ENCODE assay signal across 10 cellular contexts in the genomic region with DNA sequence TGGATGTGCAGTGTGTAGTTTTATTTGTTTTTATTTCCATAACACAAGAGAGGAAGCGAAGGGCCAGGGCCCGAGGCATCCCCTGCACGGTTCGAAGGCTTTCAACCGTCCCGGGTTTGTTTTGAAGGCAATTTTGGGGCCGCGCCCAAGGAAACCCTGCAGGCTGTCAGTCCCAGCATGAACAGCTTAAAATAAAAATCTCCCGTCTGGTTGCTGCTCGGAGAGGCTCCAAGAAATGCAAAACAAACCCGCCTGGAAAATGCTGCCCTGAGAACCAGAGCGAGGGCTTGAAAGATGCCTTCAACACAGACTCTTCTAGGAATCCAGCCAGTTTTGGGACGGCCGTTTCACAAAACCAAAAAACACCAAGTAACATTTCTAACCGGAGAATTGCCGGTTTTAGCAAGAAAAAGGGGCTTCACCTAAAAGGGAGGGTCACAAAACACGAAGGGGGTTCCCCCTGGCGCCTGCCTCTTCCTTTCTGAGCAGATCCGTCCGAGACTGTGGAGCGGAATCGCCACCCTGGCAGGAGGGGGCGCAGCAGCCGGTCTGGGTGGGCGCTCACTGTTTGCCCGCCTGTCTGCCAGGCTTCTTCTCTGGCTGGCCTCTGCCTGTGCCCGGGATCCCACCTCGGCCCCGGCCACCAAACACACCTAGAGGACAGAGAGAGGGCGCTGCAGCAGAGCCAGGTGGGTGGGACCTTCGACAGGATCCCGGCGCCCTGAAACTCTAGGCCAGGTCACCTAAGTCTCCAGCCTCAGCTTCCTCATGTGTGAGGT. TPM values are rescaled to one million over a fixed set of nuclear protein-coding genes. Genes with fewer than 3 reads are reported as not detected.
DNase-seq lines count a peak whose midpoint lies in the region; ATAC-seq and TF ChIP-seq lines count a peak whose summit lies in the region.
"Had no signal": no experiment of that assay in that cellular context is flagged by ENCODE, and none has a peak within 500 bp of the region (broad histone marks: within the 10 kb centered on the region; RNA-seq: fewer than 3 reads in every experiment).

No MANE protein-coding gene starts in this region.

- H3K27ac Mint-ChIP-seq in natural killer cell = peak overlapping the region; percentile 96 to 97

- H3K4me3 ChIP-seq in A673 (ENCODE audit: low read depth, low read length, poor library complexity, severe bottlenecking) = no peak overlapping the region
- H3K4me3 ChIP-seq in NT2/D1 (ENCODE audit: insufficient read length, low read depth) = no peak overlapping the region
- H3K4me3 ChIP-seq: prostate gland had no signal

- TF ChIP-seq CTCF in A673 (conservative IDR thresholded peaks at IDR 0.05; ENCODE audit: low read depth, low read length) = no peak
- TF ChIP-seq CTCF in natural killer cell (IDR thresholded peaks at IDR 0.05) = no peak

- H3K9me3 Mint-ChIP-seq in natural killer cell = no peaks in the 10 kb centered on the region

- H3K36me3 Mint-ChIP-seq in natural killer cell = no peaks in the 10 kb centered on the region

- peaks cover 17% of the 10 kb centered on the region for H3K4me1 ChIP-seq in A673 (ENCODE audit: insufficient read depth, low read length, poor library complexity, severe bottlenecking)
- H3K4me1 ChIP-seq in NT2/D1 (ENCODE audit: insufficient read depth, insufficient read length) = peaks cover 28% of the 10 kb centered on the region

- H3K4me3 Mint-ChIP-seq in natural killer cell = peak overlapping the region; percentile 35

- CTCF ChIA-PET in A673 (lab: Charles Lee) = no interaction called here

- no peak for ATAC-seq in natural killer cell

- H3K4me1 Mint-ChIP-seq in natural killer cell = peaks cover 17 to 34% of the 10 kb centered on the region in 2 donors

- no peaks in the 10 kb centered on the region for H3K27me3 Mint-ChIP-seq in natural killer cell (ENCODE audit: low read depth in 2 of 2)

- no peak for DNase-seq in A673 (ENCODE audit: low spot score)
- DNase-seq in NT2/D1 (ENCODE audit: low read depth, low spot score) = no peak
- DNase-seq in caudate nucleus (lab: John Stamatoyannopoulos, UW) = peak in 10 of 61 donors; percentile 3 to 86 (median 21)
- DNase-seq in natural killer cell = no peak
- no peak for DNase-seq in NCI-H748 treated with DMSO at 0.1 percent for 48 hours (lab: John Stamatoyannopoulos, UW)
- no peak for DNase-seq in UCSD-AML1 (lab: John Stamatoyannopoulos, UW; ENCODE audit: unreplicated experiment)
- DNase-seq in NCI-H446 (lab: John Stamatoyannopoulos, UW) = no peak
- no peak for DNase-seq in NCI-H1092 treated with DMSO at 0.1 percent for 48 hours (lab: John Stamatoyannopoulos, UW)

- H3K9me3 ChIP-seq in A673 (ENCODE audit: low read depth, low read length, poor library complexity, severe bottlenecking) (no peaks in the 10 kb centered on the region), NT2/D1 (ENCODE audit: insufficient read depth, low read length) (no peaks in the 10 kb centered on the region)
- H3K9me3 ChIP-seq: prostate gland had no signal

- intact Hi-C loops in A673 (cut with micrococcal nuclease; ENCODE audit: unreplicated experiment) = no loop called here
- intact Hi-C loops in natural killer cell (cut with micrococcal nuclease) = loop anchor here (1.0 kb wide), 1 partner anchor 8 kb away; no protein-coding TSS in a partner anchor

- peak overlapping the region; percentile 3 for H3K9ac ChIP-seq in NT2/D1 (ENCODE audit: insufficient read length, low read depth)

- BruUV-seq in A673 (replicated peaks; lab: Mats Ljungman, UMichigan) = TSS peak; percentile 96

- H3K27ac ChIP-seq in A673 (ENCODE audit: low read depth, low read length, poor library complexity, severe bottlenecking) = peak overlapping the region; percentile 37
- peak overlapping the region; percentile 94 for H3K27ac ChIP-seq in caudate nucleus (ENCODE audit: low read depth, low read length)
- H3K27ac ChIP-seq: C4-2B had no signal

- POLR2A ChIA-PET in A673 (lab: Charles Lee; ENCODE audit: low non-redundant PET) = no interaction called here

- H3K27me3 ChIP-seq in A673 (replicated peaks; ENCODE audit: insufficient read depth, low read depth, low read length, poor library complexity) = no peaks in the 10 kb centered on the region
- no peaks in the 10 kb centered on the region for H3K27me3 ChIP-seq in NT2/D1 (ENCODE audit: insufficient read depth, insufficient read length)

- H3K36me3 ChIP-seq in A673 (ENCODE audit: insufficient read depth, low read length, poor library complexity, severe bottlenecking) (peaks cover 35% of the 10 kb centered on the region), NT2/D1 (ENCODE audit: insufficient read depth, insufficient read length, low read length) (peaks cover 65% of the 10 kb centered on the region)

RNA-seq across cellular contexts. Expression of gene LSM4, which starts 15.8 kb away (rescaled TPM):
- 252 and 262 TPM in 2 replicates for total RNA-seq in A673 (2021)
- total RNA-seq in natural killer cell = 10 to 100 TPM; 42.4 to 60.8 (median 44.8) TPM

RNA-seq across cellular contexts. Expression of gene JUND, which starts 25.7 kb away (rescaled TPM):
- total RNA-seq in A673 (2021) (128 and 136 TPM in 2 replicates), natural killer cell (1,000 to 10,000 TPM; 1,182 to 2,122 (median 1,520) TPM)

RNA-seq across cellular contexts. Expression of gene IQCN, which starts 32.8 kb away (rescaled TPM):
- 10.2 and 12.0 TPM in 2 replicates for total RNA-seq in A673 (2021)
- 10 to 100 TPM; 13.7 to 19.4 (median 15.6) TPM for total RNA-seq in natural killer cell

RNA-seq across cellular contexts. Expression of gene PGPEP1, which starts 33.3 kb away (rescaled TPM):
- total RNA-seq in A673 (2021) (15.8 and 23.0 TPM in 2 replicates), natural killer cell (10 to 100 TPM; 69.1 to 73.3 (median 71.0) TPM)
